11 cellular contexts compared by ENCODE assay signal in the genomic region with DNA sequence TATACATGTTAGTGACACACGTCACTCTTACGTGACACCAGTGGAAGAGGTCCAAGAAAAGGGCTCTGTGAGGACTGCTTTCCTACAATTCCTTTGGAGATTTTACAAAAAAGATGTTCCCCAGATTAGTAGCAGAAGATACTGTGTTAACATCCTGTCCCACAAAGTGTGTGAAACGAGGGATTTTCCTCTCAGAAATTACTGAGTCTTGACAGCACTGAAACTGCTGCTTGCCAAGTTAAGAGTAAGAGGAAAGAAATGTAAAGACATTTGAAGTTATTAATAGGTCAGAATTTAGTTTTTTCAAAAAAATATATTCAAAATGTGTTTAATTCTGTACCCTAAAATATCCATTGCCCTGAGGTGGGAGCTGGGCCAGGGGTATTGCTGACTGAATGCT. TPM values are rescaled to one million over a fixed set of nuclear protein-coding genes. Genes with fewer than 3 reads are reported as not detected.
A peak's percentile ranks its signal among the peaks of the same experiment; 100 is the strongest.
DNase-seq lines count a peak whose midpoint lies in the region; ATAC-seq and TF ChIP-seq lines count a peak whose summit lies in the region.
"Had no signal": no experiment of that assay in that cellular context is flagged by ENCODE, and none has a peak within 500 bp of the region (broad histone marks: within the 10 kb centered on the region; RNA-seq: fewer than 3 reads in every experiment).

No MANE protein-coding gene starts in this region.

- H3K4me3 ChIP-seq in astrocyte of the spinal cord (ENCODE audit: low read depth, low read length) = no peak overlapping the region

- peak; percentile 6 for ATAC-seq in HG02885 (IDR thresholded peaks at IDR 0.05; ENCODE audit: poor library complexity, unreplicated experiment)

- H3K9me3 Mint-ChIP-seq in immature natural killer cell = no peaks in the 10 kb centered on the region
- H3K9me3 Mint-ChIP-seq: activated T-helper 2 cell treated with anti-CD3 and anti-CD28 coated beads, Interferon-gamma antibody, Interleukin-2, Interleukin-4, amounts not matched to agents 10 μg/mL and 5 μg/mL and 100 μg/mL, durations not matched to agents 14 hours and 24 hours and 36 hours; nephron progenitor cell had no signal

- peaks cover 4 to 7% of the 10 kb centered on the region in 2 donors for H3K4me1 Mint-ChIP-seq in immature natural killer cell

- peaks cover 11 to 45% (median 39%) of the 10 kb centered on the region in 3 donors for H3K36me3 Mint-ChIP-seq in immature natural killer cell

- no peak overlapping the region for H3K27ac Mint-ChIP-seq in immature natural killer cell
- H3K27ac Mint-ChIP-seq: activated CD4-positive, alpha-beta T cell treated with anti-CD3 and anti-CD28 coated beads for 36 hours; activated T-helper 2 cell treated with anti-CD3 and anti-CD28 coated beads, Interferon-gamma antibody, Interleukin-2, Interleukin-4, amounts not matched to agents 10 μg/mL and 5 μg/mL and 100 μg/mL, durations not matched to agents 14 hours and 24 hours and 36 hours; nephron progenitor cell had no signal

- H3K27me3 Mint-ChIP-seq in immature natural killer cell (ENCODE audit: low read depth in 3 of 3) = peaks cover 0 to 6% (median 1%) of the 10 kb centered on the region in 3 donors
- H3K27me3 Mint-ChIP-seq: activated CD4-positive, alpha-beta T cell treated with anti-CD3 and anti-CD28 coated beads for 36 hours had no signal

- no peak for TF ChIP-seq CTCF in astrocyte of the spinal cord (IDR thresholded peaks at IDR 0.05; ENCODE audit: low read depth, low read length)

- H3K4me3 Mint-ChIP-seq in immature natural killer cell = no peak overlapping the region
- H3K4me3 Mint-ChIP-seq: activated CD4-positive, alpha-beta T cell treated with anti-CD3 and anti-CD28 coated beads for 36 hours; nephron progenitor cell had no signal

- DNase-seq in astrocyte of the spinal cord (ENCODE audit: low read depth, low spot score) = peak; percentile 82
- peak; percentile 90 for DNase-seq in iris pigment epithelial cell (ENCODE audit: low read depth)
- DNase-seq in NCI-H146 treated with DMSO at 0.1 percent for 48 hours (lab: John Stamatoyannopoulos, UW; ENCODE audit: unreplicated experiment) = no peak
- no peak for DNase-seq in immature natural killer cell
- no peak for DNase-seq in HPDE6-E6E7 (ENCODE audit: extremely low spot score)
- DNase-seq in NOMO-1 treated with DMSO at 0.1 percent for 48 hours (lab: John Stamatoyannopoulos, UW; ENCODE audit: unreplicated experiment) = no peak
- DNase-seq: activated CD4-positive, alpha-beta T cell treated with anti-CD3 and anti-CD28 coated beads for 36 hours; effector CD4-positive, alpha-beta T cell; nephron progenitor cell had no signal

- in situ Hi-C loops in astrocyte of the spinal cord (cut with HindIII; ENCODE audit: low sequenced_read_pairs) = no loop called here

RNA-seq across cellular contexts. Expression of gene MAP7, which starts 58.8 kb away (rescaled TPM):
- polyA plus RNA-seq in immature natural killer cell = under 1 TPM in 2 of 3 donors, not detected in 1; 0.07 to 0.41 TPM

Comparison
In these comparisons a context has a peak if more than half of its experiments do, and no peak if none do; other contexts are left out.
1. DNase-seq: peak in astrocyte of the spinal cord (single experiment) and iris pigment epithelial cell (single experiment); none in NCI-H146 treated with DMSO at 0.1 percent for 48 hours (single experiment), immature natural killer cell (0 of 3), HPDE6-E6E7 (single experiment) and NOMO-1 treated with DMSO at 0.1 percent for 48 hours (single experiment).